Comparison of ENCODE assay signal across 14 cellular contexts in the genomic region with DNA sequence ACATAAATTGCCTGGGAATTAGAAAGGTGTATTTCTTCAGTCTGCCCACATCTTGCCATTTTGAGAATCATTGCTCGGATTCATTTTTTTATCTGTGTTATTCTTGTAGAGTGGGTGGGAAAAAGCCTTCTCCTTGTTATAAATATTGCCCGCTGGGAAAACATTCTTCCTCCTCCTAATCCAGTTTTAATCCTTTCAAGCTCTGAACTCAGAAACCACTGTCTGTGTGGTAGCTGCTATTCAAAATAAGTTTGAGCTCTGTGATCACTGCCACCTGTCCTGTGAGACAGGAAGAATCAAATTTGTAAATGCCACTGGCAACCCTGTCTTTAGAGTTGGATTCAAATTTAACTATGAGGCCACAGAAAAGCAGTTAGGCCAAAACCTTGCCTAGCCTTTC.
DNase-seq lines count a peak whose midpoint lies in the region; ATAC-seq lines count a peak whose summit lies in the region.
"Had no signal": no experiment of that assay in that cellular context is flagged by ENCODE, and none has a peak within 500 bp of the region (broad histone marks: within the 10 kb centered on the region; RNA-seq: fewer than 3 reads in every experiment).

No MANE protein-coding gene starts in this region.

- H3K4me3 ChIP-seq in HAP-1 (no peak overlapping the region), SJCRH30 (no peak overlapping the region), neuronal stem cell (ENCODE audit: low read length in 2 of 2) (no peak overlapping the region)
- H3K4me3 ChIP-seq: GM23248 had no signal

- H3K27ac ChIP-seq in SJCRH30 (no peak overlapping the region), neuronal stem cell (replicated peaks; ENCODE audit: low read length) (no peak overlapping the region)
- H3K27ac ChIP-seq: C4-2B, GM23248 had no signal

- no peak overlapping the region for H3K23ac ChIP-seq in neuronal stem cell (ENCODE audit: low read depth, low read length, poor library complexity)

- H3K14ac ChIP-seq in neuronal stem cell (ENCODE audit: low read length), result no peak overlapping the region

- H3K4me1 ChIP-seq in HAP-1 (peaks cover 16% of the 10 kb centered on the region), SJCRH30 (no peaks in the 10 kb centered on the region; the same call in 1 of the 2 replicates), neuronal stem cell (ENCODE audit: control insufficient read depth in 2 of 2, insufficient read depth in 1 of 2, low read depth in 1 of 2, low read length in 2 of 2) (peaks cover 4 to 5% of the 10 kb centered on the region in 2 donors)
- H3K4me1 ChIP-seq: BE2C had no signal

- H2BK5ac ChIP-seq in neuronal stem cell (ENCODE audit: low read length), result no peak overlapping the region

- H2BK120ac ChIP-seq in neuronal stem cell (ENCODE audit: low read depth, low read length), result no peak overlapping the region

- WGBS in neuronal stem cell (ENCODE audit: extremely low coverage in 2 of 2, insufficient read length in 2 of 2, insufficient replicate concordance in 1 of 2), 2 donors, result no CpG with 5 or more reads among the region's 2 CpGs

- H3K79me1 ChIP-seq in neuronal stem cell (ENCODE audit: low read depth, low read length), result no peaks in the 10 kb centered on the region

- H3K27me3 ChIP-seq in HAP-1 (ENCODE audit: low read depth) (no peaks in the 10 kb centered on the region), SJCRH30 (no peaks in the 10 kb centered on the region), neuronal stem cell (ENCODE audit: control insufficient read depth in 3 of 3, insufficient read depth in 3 of 3, low read depth in 1 of 3, low read length in 3 of 3) (no peaks in the 10 kb centered on the region)
- H3K27me3 ChIP-seq: BE2C had no signal

- H4K91ac ChIP-seq in neuronal stem cell (ENCODE audit: low read depth, low read length, poor library complexity), result no peak overlapping the region

- H3K36me3 ChIP-seq in HAP-1 (replicated peaks) (no peaks in the 10 kb centered on the region), SJCRH30 (no peaks in the 10 kb centered on the region), neuronal stem cell (replicated peaks in 1 of 2; ENCODE audit: control insufficient read depth in 2 of 2, insufficient read depth in 2 of 2, low read length in 2 of 2) (no peaks in the 10 kb centered on the region)
- H3K36me3 ChIP-seq: BE2C had no signal

- H2BK12ac ChIP-seq in neuronal stem cell (ENCODE audit: low read length), result no peak overlapping the region

- H3K4me2 ChIP-seq in neuronal stem cell (ENCODE audit: insufficient read depth, low read length, poor library complexity, severe bottlenecking), result no peak overlapping the region

- H3K4ac ChIP-seq in neuronal stem cell (ENCODE audit: low read length), result no peak overlapping the region

- H2AK5ac ChIP-seq in neuronal stem cell (ENCODE audit: low read depth, low read length), result no peak overlapping the region

- H2BK15ac ChIP-seq in neuronal stem cell (ENCODE audit: low read length), result no peak overlapping the region

- no peak overlapping the region for H3K18ac ChIP-seq in neuronal stem cell (ENCODE audit: low read length)

- H3K9me3 ChIP-seq in HAP-1, result no peaks in the 10 kb centered on the region
- no peaks in the 10 kb centered on the region for H3K9me3 ChIP-seq in SJCRH30 (replicated peaks)
- H3K9me3 ChIP-seq in neuronal stem cell (replicated peaks in 1 of 2; ENCODE audit: control insufficient read depth in 2 of 2, insufficient read depth in 1 of 2, low read depth in 1 of 2, low read length in 2 of 2), result no peaks in the 10 kb centered on the region
- H3K9me3 ChIP-seq: BE2C had no signal

- H3K9ac ChIP-seq in neuronal stem cell (ENCODE audit: low read depth, low read length, poor library complexity), result no peak overlapping the region
- H3K9ac ChIP-seq: GM23248 had no signal

- in situ Hi-C loops in HAP-1 (cut with MboI; ENCODE audit: low sequenced_read_pairs), result no loop called here

- DNase-seq in HAP-1 (ENCODE audit: low spot score in 2 of 2) (peak; percentile 23 to 81), SJCRH30 (peak; percentile 4 to 36), neuronal stem cell (ENCODE audit: low spot score) (no peak), NOMO-1 treated with dmso at 0.1 percent for 144 hours (lab: John Stamatoyannopoulos, UW; ENCODE audit: unreplicated experiment) (no peak), islet precursor cell (no peak)
- DNase-seq: BE2C; CD8-positive, alpha-beta T cell; COR-L47; DMS53; GM23248; IMR-90 had no signal

- ATAC-seq in GM18858 (IDR thresholded peaks at IDR 0.05; ENCODE audit: unreplicated experiment) (no peak), HG03521 (IDR thresholded peaks at IDR 0.05; ENCODE audit: unreplicated experiment) (no peak)
- ATAC-seq: CD8-positive, alpha-beta T cell had no signal

- H2AFZ ChIP-seq in neuronal stem cell (ENCODE audit: low read length), result peak overlapping the region; percentile 22
- H2AFZ ChIP-seq: GM23248 had no signal

- no peak overlapping the region for H4K8ac ChIP-seq in neuronal stem cell (ENCODE audit: low read depth, low read length)

Comparison
In these comparisons a context has a peak if more than half of its experiments do, and no peak if none do; other contexts are left out.
1. DNase-seq: peak in HAP-1 (2 of 2) and SJCRH30 (2 of 2); none in neuronal stem cell (single experiment), NOMO-1 treated with dmso at 0.1 percent for 144 hours (single experiment) and islet precursor cell (single experiment).